18 cellular contexts compared by ENCODE assay signal in the genomic region with DNA sequence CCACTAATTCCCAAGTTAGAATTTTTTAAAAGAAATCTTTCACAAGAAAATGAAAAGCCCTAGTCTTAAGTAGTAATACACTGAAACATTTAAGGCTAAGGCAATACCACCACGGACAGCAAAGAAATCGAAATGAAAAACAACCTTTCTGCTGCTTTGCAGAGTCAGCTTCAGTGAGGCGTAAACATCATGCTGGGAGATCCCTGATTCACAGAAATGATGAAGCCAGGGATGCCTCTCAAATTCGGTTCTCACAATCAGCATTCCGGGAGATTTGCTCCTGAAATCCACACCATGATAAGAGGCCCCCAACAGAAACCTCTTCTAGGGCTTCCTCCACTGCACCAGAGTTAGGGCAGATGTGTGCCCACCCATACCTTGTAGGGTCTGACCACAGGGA. TPM values are rescaled to one million over a fixed set of nuclear protein-coding genes. Genes with fewer than 3 reads are reported as not detected.
DNase-seq lines count a peak whose midpoint lies in the region; ATAC-seq and TF ChIP-seq lines count a peak whose summit lies in the region.
"Had no signal": no experiment of that assay in that cellular context is flagged by ENCODE, and none has a peak within 500 bp of the region (broad histone marks: within the 10 kb centered on the region; RNA-seq: fewer than 3 reads in every experiment).

No MANE protein-coding gene starts in this region.

- H3K4me3 ChIP-seq in ACC112 (ENCODE audit: low read depth, low read length): peak overlapping the region; percentile 19
- H3K4me3 ChIP-seq in parathyroid adenoma (ENCODE audit: low read depth, low read length): no peak overlapping the region
- no peak overlapping the region for H3K4me3 ChIP-seq in lower leg skin (ENCODE audit: low read depth, poor library complexity, severe bottlenecking)
- H3K4me3 ChIP-seq: SJSA1 had no signal

- intact Hi-C loops in lower leg skin (cut with DNase I; ENCODE audit: low total_unique reads): no loop called here

- WGBS in lower leg skin, 2 donors: 69 to 82% methylated on average over 5 of the region's 5 CpGs

- H3K36me3 ChIP-seq in ACC112 (ENCODE audit: insufficient read depth, low read length): peaks cover 25% of the 10 kb centered on the region
- no peaks in the 10 kb centered on the region for H3K36me3 ChIP-seq in parathyroid adenoma (ENCODE audit: control insufficient read depth, insufficient read depth, low read length)

- no peak for ATAC-seq in T-helper 17 cell
- ATAC-seq in GM21786 (IDR thresholded peaks at IDR 0.05; ENCODE audit: unreplicated experiment): no peak
- no peak for ATAC-seq in left lobe of liver

- TF ChIP-seq POLR2A in lower leg skin (IDR thresholded peaks at IDR 0.05): no peak

- H3K27ac Mint-ChIP-seq in T-helper 17 cell: peak overlapping the region; percentile 19
- H3K27ac Mint-ChIP-seq: activated naive CD4-positive, alpha-beta T cell treated with anti-CD3 and anti-CD28 coated beads, Interleukin-2, amount 10 ng/mL, durations not matched to agents 7 days and 5 days; dendritic cell treated with granulocyte-macrophage colony-stimulating factor and Interleukin-4, amounts not matched to agents 40 ng/mL and 50 ng/mL, for 4 days had no signal

- no peak overlapping the region for H3K9ac ChIP-seq in parathyroid adenoma

- no peak overlapping the region for H3K4me3 Mint-ChIP-seq in T-helper 17 cell
- H3K4me3 Mint-ChIP-seq: activated naive CD4-positive, alpha-beta T cell treated with anti-CD3 and anti-CD28 coated beads, Interleukin-2, amount 10 ng/mL, durations not matched to agents 7 days and 5 days; dendritic cell treated with granulocyte-macrophage colony-stimulating factor and Interleukin-4, amounts not matched to agents 40 ng/mL and 50 ng/mL, for 4 days had no signal

- DNase-seq in T-helper 17 cell (no peak), fibroblast of gingiva (ENCODE audit: low read depth) (peak; percentile 40), COR-L47 (lab: John Stamatoyannopoulos, UW) (no peak), lower leg skin (ENCODE audit: low spot score in 2 of 2) (no peak), left lobe of liver (ENCODE audit: low spot score) (no peak)
- DNase-seq: activated naive CD4-positive, alpha-beta T cell treated with anti-CD3 and anti-CD28 coated beads, Interleukin-2, amount 10 ng/mL, durations not matched to agents 7 days and 5 days; Calu3; NK-92 treated with Interleukin-12 subunit alpha and Interleukin-12 subunit beta, amount 100 ng/mL, for 24 hours had no signal

- H3K4me1 Mint-ChIP-seq in T-helper 17 cell: peaks cover 29% of the 10 kb centered on the region

- H3K4me1 ChIP-seq in ACC112 (ENCODE audit: control insufficient read depth, insufficient read depth, low read length, unreplicated experiment) (peaks cover 69% of the 10 kb centered on the region), parathyroid adenoma (peaks cover 15% of the 10 kb centered on the region)

- H3K27ac ChIP-seq in ACC112 (ENCODE audit: low read depth, low read length) (peak overlapping the region; percentile 88), parathyroid adenoma (no peak overlapping the region)
- H3K27ac ChIP-seq: SJSA1, VCaP had no signal

- H3K27me3 ChIP-seq in ACC112 (ENCODE audit: insufficient read depth, low read length) (no peaks in the 10 kb centered on the region), parathyroid adenoma (ENCODE audit: control insufficient read depth, insufficient read depth, low read length) (no peaks in the 10 kb centered on the region)
- H3K27me3 ChIP-seq: SJSA1 had no signal

- H3K27me3 Mint-ChIP-seq in T-helper 17 cell: no peaks in the 10 kb centered on the region
- H3K27me3 Mint-ChIP-seq: activated naive CD4-positive, alpha-beta T cell treated with anti-CD3 and anti-CD28 coated beads, Interleukin-2, amount 10 ng/mL, durations not matched to agents 7 days and 5 days; dendritic cell treated with granulocyte-macrophage colony-stimulating factor and Interleukin-4, amounts not matched to agents 40 ng/mL and 50 ng/mL, for 4 days had no signal

- no peak for TF ChIP-seq CTCF in parathyroid adenoma (IDR thresholded peaks at IDR 0.05)
- no peak for TF ChIP-seq CTCF in lower leg skin (IDR thresholded peaks at IDR 0.05)

- H3K36me3 Mint-ChIP-seq in T-helper 17 cell (ENCODE audit: low read depth): peaks cover 5% of the 10 kb centered on the region

- peaks cover 92% of the 10 kb centered on the region for H3K79me2 ChIP-seq in ACC112 (ENCODE audit: control insufficient read depth, insufficient read depth, low read length, unreplicated experiment)
- peaks cover 45% of the 10 kb centered on the region for H3K79me2 ChIP-seq in parathyroid adenoma

- H3K9me3 ChIP-seq in T-helper 17 cell (ENCODE audit: control insufficient read depth, low read length, poor library complexity, severe bottlenecking) (no peaks in the 10 kb centered on the region), parathyroid adenoma (ENCODE audit: control insufficient read depth, low read length) (no peaks in the 10 kb centered on the region)
- H3K9me3 ChIP-seq: SJSA1 had no signal

- H2AFZ ChIP-seq in ACC112 (ENCODE audit: low read length, unreplicated experiment): no peak overlapping the region
- no peak overlapping the region for H2AFZ ChIP-seq in parathyroid adenoma

- H3K4me2 ChIP-seq in parathyroid adenoma (ENCODE audit: low read length): peak overlapping the region; percentile 14

RNA-seq across cellular contexts. Expression of gene RRBP1, which starts 18.6 kb away (rescaled TPM):
- 10 to 100 TPM; 31.4 to 37.8 TPM for total RNA-seq in T-helper 17 cell
- 10 to 100 TPM; 33.7 to 57.7 (median 43.2) TPM for total RNA-seq in lower leg skin
- 191 TPM for total RNA-seq in left lobe of liver

RNA-seq across cellular contexts. Expression of gene BANF2, which starts 36.3 kb away (rescaled TPM):
- total RNA-seq in T-helper 17 cell: not detected
- not detected for total RNA-seq in lower leg skin
- total RNA-seq in left lobe of liver: not detected
- total RNA-seq: activated CD8-positive, alpha-beta memory T cell treated with anti-CD3 and anti-CD28 coated beads for 36 hours; Calu3; MCF 10A; myocyte; SJSA1; subcutaneous adipose tissue had no signal
